In the genomic region with DNA sequence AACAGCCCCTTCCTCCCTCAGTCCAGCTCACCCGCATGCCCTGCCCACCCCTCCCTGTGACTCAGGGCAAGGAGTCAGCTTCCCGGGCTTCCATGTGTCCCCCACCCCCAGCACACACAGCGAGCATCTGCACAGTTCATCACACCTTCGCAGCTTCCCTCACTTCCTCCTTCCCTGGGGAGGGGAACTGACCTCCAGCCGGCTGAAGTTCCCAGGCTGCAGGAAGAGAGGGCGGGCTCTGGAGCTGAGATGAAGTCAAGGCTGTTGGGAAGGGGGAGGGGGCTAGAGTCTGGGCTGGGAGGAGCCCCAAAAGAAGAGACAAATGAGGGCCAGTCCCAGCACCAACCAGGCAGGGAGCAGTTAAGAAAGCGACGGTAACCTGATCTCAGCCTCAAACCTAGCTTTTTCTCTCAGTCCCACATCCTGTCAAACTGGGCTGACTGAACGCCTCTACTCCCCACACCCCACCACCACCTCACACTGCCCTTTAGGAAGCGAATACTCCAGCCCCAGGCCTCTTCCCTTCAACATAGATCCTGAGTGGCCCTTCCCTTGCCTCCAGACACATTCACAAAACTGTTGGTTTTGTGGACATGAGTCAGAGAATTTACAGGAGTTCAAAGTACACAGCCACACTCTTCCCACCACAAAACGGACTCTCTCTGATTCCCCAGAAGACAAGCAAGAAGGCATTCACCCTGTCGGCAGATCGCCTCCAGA, we compare ENCODE assay signal across 8 cellular contexts. TPM values are rescaled to one million over a fixed set of nuclear protein-coding genes. Genes with fewer than 3 reads are reported as not detected.
A peak's percentile ranks its signal among the peaks of the same experiment; 100 is the strongest.
DNase-seq lines count a peak whose midpoint lies in the region; TF ChIP-seq lines count a peak whose summit lies in the region.

No MANE protein-coding gene starts in this region.

- H3K9me3 ChIP-seq in A673 (ENCODE audit: low read depth, low read length, poor library complexity, severe bottlenecking) (no peaks in the 10 kb centered on the region), MG63 (no peaks in the 10 kb centered on the region)

- TSS peak; percentile 23 for BruUV-seq in A673 (replicated peaks; lab: Mats Ljungman, UMichigan)

- peaks cover 4% of the 10 kb centered on the region for H3K36me3 ChIP-seq in A673 (ENCODE audit: insufficient read depth, low read length, poor library complexity, severe bottlenecking)
- H3K36me3 ChIP-seq in MG63, result peaks cover 52% of the 10 kb centered on the region
- H3K36me3 ChIP-seq in kidney epithelial cell (ENCODE audit: control insufficient read depth, insufficient read depth, low read length), result peaks cover 5% of the 10 kb centered on the region

- no peak for TF ChIP-seq CTCF in A673 (conservative IDR thresholded peaks at IDR 0.05; ENCODE audit: low read depth, low read length)
- TF ChIP-seq CTCF in GM10266 (IDR thresholded peaks at IDR 0.05; ENCODE audit: control insufficient read depth, insufficient read depth, low read depth, missing control alignments), result no peak
- TF ChIP-seq CTCF in choroid plexus epithelial cell (conservative IDR thresholded peaks at IDR 0.05; ENCODE audit: low read depth, low read length), result no peak
- TF ChIP-seq CTCF in kidney epithelial cell (IDR thresholded peaks at IDR 0.05; ENCODE audit: insufficient read depth, low read length, poor library complexity, severe bottlenecking), result no peak

- CTCF ChIA-PET in A673 (lab: Charles Lee), result interaction anchor here (0.5 to 1.0 kb wide), 3 partner anchors 10 to 197 kb away, joined by 3 to 7 read pairs (median 4); partner anchors contain the start of gene PPM1J
- CTCF ChIA-PET in HEK293T (lab: Yijun Ruan, JAX), result interaction anchor here (0.6 to 1.5 kb wide), 3 partner anchors 80 to 368 kb away, joined by 4 to 7 read pairs (median 4); partner anchors contain the start of gene LRIG2

- peak overlapping the region; percentile 64 for H3K4me3 ChIP-seq in A673 (ENCODE audit: low read depth, low read length, poor library complexity, severe bottlenecking)
- peak overlapping the region; percentile 82 for H3K4me3 ChIP-seq in MG63
- H3K4me3 ChIP-seq in choroid plexus epithelial cell (ENCODE audit: low read depth, low read length), result peak overlapping the region; percentile 90
- H3K4me3 ChIP-seq in kidney epithelial cell (ENCODE audit: low read depth, low read length), result peak overlapping the region; percentile 70

- DNase-seq in A673 (ENCODE audit: low spot score), result peak; percentile 96
- DNase-seq in GM10266 (ENCODE audit: extremely low spot score), result peak; percentile 93
- peak; percentile 76 for DNase-seq in HEK293T (ENCODE audit: extremely low spot score)
- peak; percentile 99 for DNase-seq in MG63
- DNase-seq in T-helper 1 cell, result peak in 3 of 5 donors; percentile 24 to 84 (median 28)
- DNase-seq in choroid plexus epithelial cell (ENCODE audit: low read depth), result peak; percentile 98
- DNase-seq in kidney epithelial cell (ENCODE audit: low read depth), result peak; percentile 93
- DNase-seq in stimulated activated CD8-positive, alpha-beta memory T cell treated with anti-CD3 and anti-CD28 coated beads, Interleukin-4, amount 100 ng/mL, for 48 hours, result peak; percentile 64

- intact Hi-C loops in A673 (cut with micrococcal nuclease; ENCODE audit: unreplicated experiment), result loop anchor here (5.0 kb wide), 1 partner anchor 203 kb away; no protein-coding TSS in a partner anchor

- H3K27me3 ChIP-seq in A673 (replicated peaks; ENCODE audit: insufficient read depth, low read depth, low read length, poor library complexity), result no peaks in the 10 kb centered on the region
- no peaks in the 10 kb centered on the region for H3K27me3 ChIP-seq in MG63
- no peaks in the 10 kb centered on the region for H3K27me3 ChIP-seq in kidney epithelial cell (ENCODE audit: control insufficient read depth, insufficient read depth, low read length)

- H3K4me1 ChIP-seq in A673 (ENCODE audit: insufficient read depth, low read length, poor library complexity, severe bottlenecking), result peaks cover 39% of the 10 kb centered on the region

- POLR2A ChIA-PET in A673 (lab: Charles Lee; ENCODE audit: low non-redundant PET), result interaction anchor here (0.6 kb wide), 2 partner anchors 16 to 33 kb away, joined by 3 to 4 read pairs; no protein-coding TSS in a partner anchor
- POLR2A ChIA-PET in HEK293T (lab: Yijun Ruan, JAX), result interaction anchor here (0.6 to 5.6 kb wide), 10 partner anchors 10 to 315 kb away, joined by 3 to 67 read pairs (median 4); partner anchors contain the start of genes CTTNBP2NL, MOV10, PPM1J and ST7L

- H3K27ac ChIP-seq in A673 (ENCODE audit: low read depth, low read length, poor library complexity, severe bottlenecking), result peak overlapping the region; percentile 75

TF ChIP-seq in HEK293T, 16 proteins besides CTCF, POLR2A, EP300 and RAD21:
- TF ChIP-seq L3MBTL2 (conservative IDR thresholded peaks at IDR 0.05) (peak; percentile 84), ELF4 (IDR thresholded peaks at IDR 0.05) (no peak)

RNA-seq across cellular contexts. Expression of gene RHOC, which starts 1.9 kb away (rescaled TPM):
- total RNA-seq in A673 (2021), result 54.3 and 62.5 TPM in 2 replicates
- total RNA-seq in MG63 (2014; rRNA removed; shearing (Covaris generic); ENCODE audit: low replicate concordance), result 568 and 693 TPM in 2 replicates
- 634 and 639 TPM in 2 replicates for total RNA-seq in kidney epithelial cell

RNA-seq across cellular contexts. Expression of gene PPM1J, which starts 10.1 kb away (rescaled TPM):
- total RNA-seq in A673 (2021) (0.28 and 0.52 TPM in 2 replicates), kidney epithelial cell (2.1 and 2.3 TPM in 2 replicates)
- 2.4 and 2.7 TPM in 2 replicates for total RNA-seq in MG63 (2014; rRNA removed; shearing (Covaris generic); ENCODE audit: low replicate concordance)

RNA-seq across cellular contexts. Expression of gene MOV10, which starts 30.6 kb away (rescaled TPM):
- total RNA-seq in A673 (2021), result 87.1 and 114 TPM in 2 replicates
- total RNA-seq in MG63 (2014; rRNA removed; shearing (Covaris generic); ENCODE audit: low replicate concordance), result 25.6 and 39.7 TPM in 2 replicates
- total RNA-seq in kidney epithelial cell, result 46.7 and 57.0 TPM in 2 replicates

Comparison
In these comparisons a context has a peak if more than half of its experiments do, and no peak if none do; other contexts are left out.
1. Peak in every context shown above with its lines: DNase-seq, H3K4me3 ChIP-seq and H3K27ac ChIP-seq.
2. DNase-seq: peak in every context shown above with its lines; median percentile 99 in MG63; 98 in choroid plexus epithelial cell; 96 in A673; 93 in GM10266; 93 in kidney epithelial cell; 76 in HEK293T; 64 in stimulated activated CD8-positive, alpha-beta memory T cell treated with anti-CD3 and anti-CD28 coated beads, Interleukin-4, amount 100 ng/mL, for 48 hours; 28 in T-helper 1 cell.